1 cellular context compared by ENCODE assay signal in the genomic region with DNA sequence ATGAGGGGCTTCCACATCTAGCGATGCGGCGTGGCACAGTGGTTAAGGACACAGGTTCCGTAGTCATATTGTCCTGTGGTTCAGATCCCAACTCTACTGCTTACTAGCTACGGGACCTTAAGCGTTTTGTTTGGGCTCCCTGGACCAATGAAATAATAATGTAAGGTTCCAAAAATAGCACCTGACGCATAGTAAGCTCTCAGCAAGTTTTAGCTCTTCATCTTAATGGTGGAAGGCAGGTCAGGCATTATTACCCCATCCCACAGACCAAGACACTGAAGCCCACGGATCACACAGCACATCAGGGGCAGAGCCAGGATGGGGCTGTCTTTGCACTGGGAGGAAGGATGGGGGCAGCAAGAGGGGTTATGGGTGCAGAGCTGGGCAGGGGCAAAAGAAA.
TF ChIP-seq lines count a peak whose summit lies in the region.

No MANE protein-coding gene starts in this region.

TF ChIP-seq in HepG2, 621 proteins besides CTCF, POLR2A, EP300 and RAD21:
- TF ChIP-seq ZNF879 (CRISPR knock-in tag; IDR thresholded peaks at IDR 0.05) (no peak), ZBTB38 (CRISPR knock-in tag; IDR thresholded peaks at IDR 0.05) (no peak), RBFOX2 (IDR thresholded peaks at IDR 0.05; ENCODE audit: low read depth, low read length) (no peak), ATF1 (CRISPR knock-in tag; IDR thresholded peaks at IDR 0.05) (no peak), PHF5A (CRISPR knock-in tag; IDR thresholded peaks at IDR 0.05; ENCODE audit: low read depth, unreplicated experiment) (no peak), RORA (CRISPR knock-in tag; IDR thresholded peaks at IDR 0.05) (no peak), YY1 (IDR thresholded peaks at IDR 0.05; ENCODE audit: insufficient read depth, insufficient replicate concordance, low read depth, low read length) (no peak), HNF4G (IDR thresholded peaks at IDR 0.05; ENCODE audit: borderline replicate concordance, low read depth, low read length) (no peak), HNF4G (CRISPR knock-in tag; IDR thresholded peaks at IDR 0.05; ENCODE audit: borderline replicate concordance, low read depth) (no peak), ZNF263 (CRISPR knock-in tag; IDR thresholded peaks at IDR 0.05) (no peak), ZNF180 (CRISPR knock-in tag; IDR thresholded peaks at IDR 0.05; ENCODE audit: borderline replicate concordance, low read depth) (no peak), ZNF343 (CRISPR knock-in tag; IDR thresholded peaks at IDR 0.05) (no peak), ZNF282 (IDR thresholded peaks at IDR 0.05; ENCODE audit: partially characterized antibody) (no peak), EED (CRISPR knock-in tag; IDR thresholded peaks at IDR 0.05) (no peak), HMGA1 (CRISPR knock-in tag; conservative IDR thresholded peaks at IDR 0.05) (no peak), ZFP36 (IDR thresholded peaks at IDR 0.05; ENCODE audit: borderline replicate concordance, low read depth, low read length, partially characterized antibody) (no peak)
- TF ChIP-seq, protein P1, sequence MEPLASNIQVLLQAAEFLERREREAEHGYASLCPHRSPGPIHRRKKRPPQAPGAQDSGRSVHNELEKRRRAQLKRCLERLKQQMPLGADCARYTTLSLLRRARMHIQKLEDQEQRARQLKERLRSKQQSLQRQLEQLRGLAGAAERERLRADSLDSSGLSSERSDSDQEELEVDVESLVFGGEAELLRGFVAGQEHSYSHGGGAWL (CRISPR knock-in tag; IDR thresholded peaks at IDR 0.05), result no peak
- TF ChIP-seq, protein P2, sequence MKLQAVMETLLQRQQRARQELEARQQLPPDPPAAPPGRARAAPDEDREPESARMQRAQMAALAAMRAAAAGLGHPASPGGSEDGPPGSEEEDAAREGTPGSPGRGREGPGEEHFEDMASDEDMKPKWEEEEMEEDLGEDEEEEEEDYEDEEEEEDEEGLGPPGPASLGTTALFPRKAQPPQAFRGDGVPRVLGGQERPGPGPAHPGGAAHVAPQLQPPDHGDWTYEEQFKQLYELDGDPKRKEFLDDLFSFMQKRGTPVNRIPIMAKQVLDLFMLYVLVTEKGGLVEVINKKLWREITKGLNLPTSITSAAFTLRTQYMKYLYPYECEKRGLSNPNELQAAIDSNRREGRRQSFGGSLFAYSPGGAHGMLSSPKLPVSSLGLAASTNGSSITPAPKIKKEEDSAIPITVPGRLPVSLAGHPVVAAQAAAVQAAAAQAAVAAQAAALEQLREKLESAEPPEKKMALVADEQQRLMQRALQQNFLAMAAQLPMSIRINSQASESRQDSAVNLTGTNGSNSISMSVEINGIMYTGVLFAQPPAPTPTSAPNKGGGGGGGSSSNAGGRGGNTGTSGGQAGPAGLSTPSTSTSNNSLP (IDR thresholded peaks at IDR 0.05; ENCODE audit: low read depth, low read length), result no peak
- TF ChIP-seq, protein P3, sequence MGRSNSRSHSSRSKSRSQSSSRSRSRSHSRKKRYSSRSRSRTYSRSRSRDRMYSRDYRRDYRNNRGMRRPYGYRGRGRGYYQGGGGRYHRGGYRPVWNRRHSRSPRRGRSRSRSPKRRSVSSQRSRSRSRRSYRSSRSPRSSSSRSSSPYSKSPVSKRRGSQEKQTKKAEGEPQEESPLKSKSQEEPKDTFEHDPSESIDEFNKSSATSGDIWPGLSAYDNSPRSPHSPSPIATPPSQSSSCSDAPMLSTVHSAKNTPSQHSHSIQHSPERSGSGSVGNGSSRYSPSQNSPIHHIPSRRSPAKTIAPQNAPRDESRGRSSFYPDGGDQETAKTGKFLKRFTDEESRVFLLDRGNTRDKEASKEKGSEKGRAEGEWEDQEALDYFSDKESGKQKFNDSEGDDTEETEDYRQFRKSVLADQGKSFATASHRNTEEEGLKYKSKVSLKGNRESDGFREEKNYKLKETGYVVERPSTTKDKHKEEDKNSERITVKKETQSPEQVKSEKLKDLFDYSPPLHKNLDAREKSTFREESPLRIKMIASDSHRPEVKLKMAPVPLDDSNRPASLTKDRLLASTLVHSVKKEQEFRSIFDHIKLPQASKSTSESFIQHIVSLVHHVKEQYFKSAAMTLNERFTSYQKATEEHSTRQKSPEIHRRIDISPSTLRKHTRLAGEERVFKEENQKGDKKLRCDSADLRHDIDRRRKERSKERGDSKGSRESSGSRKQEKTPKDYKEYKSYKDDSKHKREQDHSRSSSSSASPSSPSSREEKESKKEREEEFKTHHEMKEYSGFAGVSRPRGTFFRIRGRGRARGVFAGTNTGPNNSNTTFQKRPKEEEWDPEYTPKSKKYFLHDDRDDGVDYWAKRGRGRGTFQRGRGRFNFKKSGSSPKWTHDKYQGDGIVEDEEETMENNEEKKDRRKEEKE (IDR thresholded peaks at IDR 0.05), result no peak
- TF ChIP-seq, protein P4, sequence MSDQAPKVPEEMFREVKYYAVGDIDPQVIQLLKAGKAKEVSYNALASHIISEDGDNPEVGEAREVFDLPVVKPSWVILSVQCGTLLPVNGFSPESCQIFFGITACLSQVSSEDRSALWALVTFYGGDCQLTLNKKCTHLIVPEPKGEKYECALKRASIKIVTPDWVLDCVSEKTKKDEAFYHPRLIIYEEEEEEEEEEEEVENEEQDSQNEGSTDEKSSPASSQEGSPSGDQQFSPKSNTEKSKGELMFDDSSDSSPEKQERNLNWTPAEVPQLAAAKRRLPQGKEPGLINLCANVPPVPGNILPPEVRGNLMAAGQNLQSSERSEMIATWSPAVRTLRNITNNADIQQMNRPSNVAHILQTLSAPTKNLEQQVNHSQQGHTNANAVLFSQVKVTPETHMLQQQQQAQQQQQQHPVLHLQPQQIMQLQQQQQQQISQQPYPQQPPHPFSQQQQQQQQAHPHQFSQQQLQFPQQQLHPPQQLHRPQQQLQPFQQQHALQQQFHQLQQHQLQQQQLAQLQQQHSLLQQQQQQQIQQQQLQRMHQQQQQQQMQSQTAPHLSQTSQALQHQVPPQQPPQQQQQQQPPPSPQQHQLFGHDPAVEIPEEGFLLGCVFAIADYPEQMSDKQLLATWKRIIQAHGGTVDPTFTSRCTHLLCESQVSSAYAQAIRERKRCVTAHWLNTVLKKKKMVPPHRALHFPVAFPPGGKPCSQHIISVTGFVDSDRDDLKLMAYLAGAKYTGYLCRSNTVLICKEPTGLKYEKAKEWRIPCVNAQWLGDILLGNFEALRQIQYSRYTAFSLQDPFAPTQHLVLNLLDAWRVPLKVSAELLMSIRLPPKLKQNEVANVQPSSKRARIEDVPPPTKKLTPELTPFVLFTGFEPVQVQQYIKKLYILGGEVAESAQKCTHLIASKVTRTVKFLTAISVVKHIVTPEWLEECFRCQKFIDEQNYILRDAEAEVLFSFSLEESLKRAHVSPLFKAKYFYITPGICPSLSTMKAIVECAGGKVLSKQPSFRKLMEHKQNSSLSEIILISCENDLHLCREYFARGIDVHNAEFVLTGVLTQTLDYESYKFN (CRISPR knock-in tag; conservative IDR thresholded peaks at IDR 0.05), result no peak
